Comparison of ENCODE assay signal across 10 cellular contexts in the genomic region with DNA sequence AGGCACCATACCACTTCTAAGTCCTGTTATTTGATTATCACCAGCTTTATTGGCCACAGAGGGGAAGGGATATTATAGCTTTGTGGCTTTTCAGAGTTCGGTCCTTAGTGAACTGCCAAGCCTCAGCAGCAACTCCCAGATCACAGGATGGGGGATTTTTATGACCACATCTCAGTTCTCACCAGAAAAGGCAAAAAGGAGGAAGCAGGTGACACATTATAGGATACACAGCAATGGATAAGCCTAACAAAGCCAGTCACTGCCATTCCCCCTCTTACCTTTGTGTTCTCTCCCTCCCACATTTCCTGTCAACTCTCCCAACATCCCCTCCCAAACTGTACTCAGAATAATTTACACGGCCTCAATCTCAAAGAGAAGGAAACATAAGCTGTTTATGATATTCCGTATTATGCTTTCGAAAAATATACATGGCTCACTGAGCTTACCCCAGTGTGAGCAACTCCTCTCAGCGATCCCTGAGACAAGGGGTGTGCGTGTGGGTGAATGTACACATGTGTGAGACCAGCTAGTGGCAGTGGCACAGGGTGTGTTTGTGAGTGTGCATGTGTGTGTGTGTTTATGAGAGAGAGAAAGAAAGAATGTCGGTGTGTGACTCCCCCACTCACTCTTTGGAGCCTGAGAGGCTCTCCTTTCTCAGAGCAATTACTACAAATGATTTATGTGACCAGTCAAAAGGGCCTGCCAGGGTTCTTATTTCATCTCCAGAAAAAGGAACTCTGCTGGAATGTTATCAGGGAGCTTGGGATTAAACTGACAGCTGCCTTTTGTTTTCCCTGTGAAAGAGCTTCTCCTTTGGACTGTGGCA.
DNase-seq lines count a peak whose midpoint lies in the region; ATAC-seq, FAIRE-seq and TF ChIP-seq lines count a peak whose summit lies in the region.
"Had no signal": no experiment of that assay in that cellular context is flagged by ENCODE, and none has a peak within 500 bp of the region (broad histone marks: within the 10 kb centered on the region; RNA-seq: fewer than 3 reads in every experiment).

No MANE protein-coding gene starts in this region.

- no peaks in the 10 kb centered on the region for H3K9me3 Mint-ChIP-seq in activated T-helper 2 cell treated with anti-CD3 and anti-CD28 coated beads, Interferon-gamma antibody, Interleukin-2, Interleukin-4, amounts not matched to agents 10 μg/mL and 5 μg/mL and 100 μg/mL, durations not matched to agents 14 hours and 24 hours and 36 hours

- intact Hi-C loops in K562 (cut with micrococcal nuclease): no loop called here
- intact Hi-C loops in mucosa of descending colon (cut with DNase I, micrococcal nuclease): no loop called here
- intact Hi-C loops in activated T-helper 2 cell treated with anti-CD3 and anti-CD28 coated beads, Interferon-gamma antibody, Interleukin-2, Interleukin-4, amounts not matched to agents 10 μg/mL and 5 μg/mL and 100 μg/mL, durations not matched to agents 14 hours and 24 hours and 36 hours (cut with micrococcal nuclease): no loop called here

- no peak for FAIRE-seq in K562 (lab: Jason Lieb, UNC)

- no peaks in the 10 kb centered on the region for H4K20me1 ChIP-seq in K562 (replicated peaks; ENCODE audit: control insufficient read depth, insufficient read depth, low read length)

- 1% methylated on average over 7 of the region's 7 CpGs for WGBS in K562 (ENCODE audit: insufficient coverage, low coverage, missing lambda C conversion rate)

- H3K27ac Mint-ChIP-seq in activated T-helper 2 cell treated with anti-CD3 and anti-CD28 coated beads, Interferon-gamma antibody, Interleukin-2, Interleukin-4, amounts not matched to agents 10 μg/mL and 5 μg/mL and 100 μg/mL, durations not matched to agents 14 hours and 24 hours and 36 hours: no peak overlapping the region

- H3K9me1 ChIP-seq in K562 (ENCODE audit: control insufficient read depth, insufficient read depth, low read length): no peaks in the 10 kb centered on the region

- no peak for TF ChIP-seq EP300 in K562 (IDR thresholded peaks at IDR 0.05; ENCODE audit: low read length)

- H3K27me3 ChIP-seq in K562 (ENCODE audit: control insufficient read depth in 2 of 2, insufficient read depth in 2 of 2, low read length in 2 of 2): peaks cover 4 to 26% of the 10 kb centered on the region in 2 experiments; a peak in 3 of 5 replicates

- H3K36me3 ChIP-seq in K562 (ENCODE audit: control insufficient read depth, insufficient read depth, low read length) (no peaks in the 10 kb centered on the region), mucosa of descending colon (ENCODE audit: low read depth) (no peaks in the 10 kb centered on the region)

- CTCF ChIA-PET in K562 (lab: Yijun Ruan, JAX; ENCODE audit: low intra/inter-chr PET ratio): no interaction called here

- POLR2A ChIA-PET in K562 (lab: Yijun Ruan, JAX): interaction anchor here (0.6 kb wide), 1 partner anchor 768 kb away, joined by 3 read pairs; no protein-coding TSS in a partner anchor

- no peaks in the 10 kb centered on the region for H3K36me3 Mint-ChIP-seq in activated T-helper 2 cell treated with anti-CD3 and anti-CD28 coated beads, Interferon-gamma antibody, Interleukin-2, Interleukin-4, amounts not matched to agents 10 μg/mL and 5 μg/mL and 100 μg/mL, durations not matched to agents 14 hours and 24 hours and 36 hours (ENCODE audit: low read depth)

- no peak overlapping the region for H2AFZ ChIP-seq in K562 (ENCODE audit: low read depth, low read length)

- H3K4me3 ChIP-seq in K562 (no peak overlapping the region), mucosa of descending colon (no peak overlapping the region)

- H3K27me3 Mint-ChIP-seq in activated T-helper 2 cell treated with anti-CD3 and anti-CD28 coated beads, Interferon-gamma antibody, Interleukin-2, Interleukin-4, amounts not matched to agents 10 μg/mL and 5 μg/mL and 100 μg/mL, durations not matched to agents 14 hours and 24 hours and 36 hours (ENCODE audit: low read depth): peaks cover 15% of the 10 kb centered on the region

- DNase-seq in COLO668 (lab: John Stamatoyannopoulos, UW; ENCODE audit: unreplicated experiment) (peak; percentile 37), MV-4-11 (lab: John Stamatoyannopoulos, UW) (peak; percentile 15), K562 (ENCODE audit: extremely low read depth in 1 of 4, low spot score in 3 of 4) (no peak), mucosa of descending colon (no peak), SHP77 (lab: John Stamatoyannopoulos, UW) (no peak)
- no peak for DNase-seq in activated CD4-positive, alpha-beta T cell treated with anti-CD3 and anti-CD28 coated beads for 4 hours
- DNase-seq in activated T-helper 2 cell treated with anti-CD3 and anti-CD28 coated beads, Interferon-gamma antibody, Interleukin-2, Interleukin-4, amounts not matched to agents 10 μg/mL and 5 μg/mL and 100 μg/mL, durations not matched to agents 14 hours and 24 hours and 36 hours (ENCODE audit: low spot score): no peak
- DNase-seq: activated naive CD4-positive, alpha-beta T cell; midbrain had no signal

- H3K4me1 ChIP-seq in K562 (replicated peaks in 1 of 2; ENCODE audit: control insufficient read depth in 2 of 2, insufficient read depth in 2 of 2, low read length in 2 of 2): no peaks in the 10 kb centered on the region
- H3K4me1 ChIP-seq in mucosa of descending colon (ENCODE audit: low read depth): no peaks in the 10 kb centered on the region

- TF ChIP-seq RAD21 in K562 (CRISPR knock-in tag; conservative IDR thresholded peaks at IDR 0.05 in 1 of 2, IDR thresholded peaks at IDR 0.05 in 1 of 2): no peak

- in situ Hi-C loops in K562 (cut with MboI): no loop called here

- H3K79me2 ChIP-seq in K562 (ENCODE audit: control insufficient read depth, insufficient read depth, low read length): no peaks in the 10 kb centered on the region

- H3K9me3 ChIP-seq in K562 (replicated peaks; ENCODE audit: control insufficient read depth, insufficient read depth, low read depth, low read length): no peaks in the 10 kb centered on the region
- peaks cover 4% of the 10 kb centered on the region for H3K9me3 ChIP-seq in mucosa of descending colon

- TF ChIP-seq POLR2A in K562 (conservative IDR thresholded peaks at IDR 0.05): no peak

- ATAC-seq in K562: no peak
- ATAC-seq in mucosa of descending colon: peak; percentile 34
- no peak for ATAC-seq in HG03025 (IDR thresholded peaks at IDR 0.05; ENCODE audit: low FRiP score, unreplicated experiment)

- no peak overlapping the region for H3K4me3 Mint-ChIP-seq in activated T-helper 2 cell treated with anti-CD3 and anti-CD28 coated beads, Interferon-gamma antibody, Interleukin-2, Interleukin-4, amounts not matched to agents 10 μg/mL and 5 μg/mL and 100 μg/mL, durations not matched to agents 14 hours and 24 hours and 36 hours (ENCODE audit: low read depth)

- no TSS peak for BruUV-seq in K562 (replicated peaks; lab: Mats Ljungman, UMichigan)

- no peak overlapping the region for H3K9ac ChIP-seq in K562 (ENCODE audit: insufficient read depth in 1 of 2, low read depth in 2 of 2, low read length in 2 of 2)

- TF ChIP-seq CTCF in K562 (IDR thresholded peaks at IDR 0.05 in 2 of 3, conservative IDR thresholded peaks at IDR 0.05 in 1 of 3; ENCODE audit: insufficient read depth in 2 of 3, low read depth in 1 of 3, low read length in 3 of 3) (no peak), mucosa of descending colon (IDR thresholded peaks at IDR 0.05) (no peak)

- no peak overlapping the region for H3K27ac ChIP-seq in K562 (ENCODE audit: extremely low read depth, low read depth, low read length)

- no peak overlapping the region for H3K4me2 ChIP-seq in K562 (ENCODE audit: insufficient read depth, low read length)

- no peaks in the 10 kb centered on the region for H3K4me1 Mint-ChIP-seq in activated T-helper 2 cell treated with anti-CD3 and anti-CD28 coated beads, Interferon-gamma antibody, Interleukin-2, Interleukin-4, amounts not matched to agents 10 μg/mL and 5 μg/mL and 100 μg/mL, durations not matched to agents 14 hours and 24 hours and 36 hours (ENCODE audit: low read depth)

TF ChIP-seq in K562, 482 proteins besides CTCF, POLR2A, EP300 and RAD21:
- TF ChIP-seq, protein P1, sequence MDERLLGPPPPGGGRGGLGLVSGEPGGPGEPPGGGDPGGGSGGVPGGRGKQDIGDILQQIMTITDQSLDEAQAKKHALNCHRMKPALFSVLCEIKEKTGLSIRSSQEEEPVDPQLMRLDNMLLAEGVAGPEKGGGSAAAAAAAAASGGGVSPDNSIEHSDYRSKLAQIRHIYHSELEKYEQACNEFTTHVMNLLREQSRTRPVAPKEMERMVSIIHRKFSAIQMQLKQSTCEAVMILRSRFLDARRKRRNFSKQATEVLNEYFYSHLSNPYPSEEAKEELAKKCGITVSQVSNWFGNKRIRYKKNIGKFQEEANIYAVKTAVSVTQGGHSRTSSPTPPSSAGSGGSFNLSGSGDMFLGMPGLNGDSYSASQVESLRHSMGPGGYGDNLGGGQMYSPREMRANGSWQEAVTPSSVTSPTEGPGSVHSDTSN (CRISPR knock-in tag; IDR thresholded peaks at IDR 0.05; ENCODE audit: low read depth): no peak
- TF ChIP-seq, protein P1 (tag; conservative IDR thresholded peaks at IDR 0.05; ENCODE audit: low read depth): peak; percentile 34; the same call in 1 of the 2 replicates
- TF ChIP-seq, protein P2, sequence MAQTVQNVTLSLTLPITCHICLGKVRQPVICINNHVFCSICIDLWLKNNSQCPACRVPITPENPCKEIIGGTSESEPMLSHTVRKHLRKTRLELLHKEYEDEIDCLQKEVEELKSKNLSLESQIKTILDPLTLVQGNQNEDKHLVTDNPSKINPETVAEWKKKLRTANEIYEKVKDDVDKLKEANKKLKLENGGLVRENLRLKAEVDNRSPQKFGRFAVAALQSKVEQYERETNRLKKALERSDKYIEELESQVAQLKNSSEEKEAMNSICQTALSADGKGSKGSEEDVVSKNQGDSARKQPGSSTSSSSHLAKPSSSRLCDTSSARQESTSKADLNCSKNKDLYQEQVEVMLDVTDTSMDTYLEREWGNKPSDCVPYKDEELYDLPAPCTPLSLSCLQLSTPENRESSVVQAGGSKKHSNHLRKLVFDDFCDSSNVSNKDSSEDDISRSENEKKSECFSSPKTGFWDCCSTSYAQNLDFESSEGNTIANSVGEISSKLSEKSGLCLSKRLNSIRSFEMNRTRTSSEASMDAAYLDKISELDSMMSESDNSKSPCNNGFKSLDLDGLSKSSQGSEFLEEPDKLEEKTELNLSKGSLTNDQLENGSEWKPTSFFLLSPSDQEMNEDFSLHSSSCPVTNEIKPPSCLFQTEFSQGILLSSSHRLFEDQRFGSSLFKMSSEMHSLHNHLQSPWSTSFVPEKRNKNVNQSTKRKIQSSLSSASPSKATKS (CRISPR knock-in tag; IDR thresholded peaks at IDR 0.05): no peak
TF ChIP-seq in K562: peak in this region for 1.

Comparison
In these comparisons a context has a peak if more than half of its experiments do, and no peak if none do; other contexts are left out.
1. DNase-seq: peak in COLO668 (single experiment) and MV-4-11 (single experiment); none in K562 (0 of 4), mucosa of descending colon (0 of 3), activated CD4-positive, alpha-beta T cell treated with anti-CD3 and anti-CD28 coated beads for 4 hours (0 of 2), SHP77 (0 of 2) and activated T-helper 2 cell treated with anti-CD3 and anti-CD28 coated beads, Interferon-gamma antibody, Interleukin-2, Interleukin-4, amounts not matched to agents 10 μg/mL and 5 μg/mL and 100 μg/mL, durations not matched to agents 14 hours and 24 hours and 36 hours (single experiment).